ENCODE assay signal across 13 cellular contexts in genomic region chr9:73022353-73022752, GRCh38.
A peak's percentile ranks its signal among the peaks of the same experiment; 100 is the strongest.
DNase-seq lines count a peak whose midpoint lies in the region; ATAC-seq, FAIRE-seq and TF ChIP-seq lines count a peak whose summit lies in the region.
"Had no signal": no experiment of that assay in that cellular context is flagged by ENCODE, and none has a peak within 500 bp of the region (broad histone marks: within the 10 kb centered on the region; RNA-seq: fewer than 3 reads in every experiment).

No MANE protein-coding gene starts in this region.

- no peak for TF ChIP-seq EP300 in K562 (IDR thresholded peaks at IDR 0.05; ENCODE audit: low read length)
- TF ChIP-seq EP300 in sigmoid colon (IDR thresholded peaks at IDR 0.05), result no peak

- no peak overlapping the region for H3K23ac ChIP-seq in mesenchymal stem cell (ENCODE audit: low read length in 2 of 2)

- no peak overlapping the region for H3K9ac ChIP-seq in K562 (ENCODE audit: insufficient read depth in 1 of 2, low read depth in 2 of 2, low read length in 2 of 2)
- no peak overlapping the region for H3K9ac ChIP-seq in mesenchymal stem cell (ENCODE audit: low read length)

- peaks cover 5% of the 10 kb centered on the region; the same call in 1 of the 3 replicates for H3K36me3 ChIP-seq in K562 (ENCODE audit: control insufficient read depth, insufficient read depth, low read length)
- H3K36me3 ChIP-seq in mesenchymal stem cell (ENCODE audit: control insufficient read depth in 1 of 2, insufficient read depth in 2 of 2, low read depth in 1 of 2, low read length in 2 of 2), result no peaks in the 10 kb centered on the region
- H3K36me3 ChIP-seq in sigmoid colon, result no peaks in the 10 kb centered on the region
- H3K36me3 ChIP-seq: SJCRH30 had no signal

- H3K79me2 ChIP-seq in K562 (ENCODE audit: control insufficient read depth, insufficient read depth, low read length), result no peaks in the 10 kb centered on the region

- in situ Hi-C loops in K562 (cut with MboI), result no loop called here

- H3K79me1 ChIP-seq in mesenchymal stem cell (replicated peaks; ENCODE audit: low read length, poor library complexity, severe bottlenecking), result no peaks in the 10 kb centered on the region

- no peak overlapping the region for H2BK12ac ChIP-seq in mesenchymal stem cell (ENCODE audit: low read length in 2 of 2)

- no peak overlapping the region for H3K18ac ChIP-seq in mesenchymal stem cell (ENCODE audit: low read depth in 1 of 2, low read length in 2 of 2)

- no peak overlapping the region for H2BK120ac ChIP-seq in mesenchymal stem cell (ENCODE audit: low read depth, low read length)

- no peaks in the 10 kb centered on the region for H3K9me1 ChIP-seq in K562 (ENCODE audit: control insufficient read depth, insufficient read depth, low read length)

- H3K4me1 Mint-ChIP-seq in activated T-cell treated with anti-CD3 and anti-CD28 coated beads, Interleukin-2, amount 50 U/mL, for 72 hours (ENCODE audit: low read depth), result peaks cover 9% of the 10 kb centered on the region

- FAIRE-seq in K562 (lab: Jason Lieb, UNC), result no peak

- H3K9me3 Mint-ChIP-seq in activated T-cell treated with anti-CD3 and anti-CD28 coated beads, Interleukin-2, amount 50 U/mL, for 72 hours, result peaks cover 0 to 2% of the 10 kb centered on the region in 2 donors

- no peak for TF ChIP-seq RAD21 in K562 (CRISPR knock-in tag; conservative IDR thresholded peaks at IDR 0.05 in 1 of 2, IDR thresholded peaks at IDR 0.05 in 1 of 2)

- WGBS in K562 (ENCODE audit: insufficient coverage, low coverage, missing lambda C conversion rate), result 53% methylated on average over 2 of the region's 2 CpGs
- no CpG with 5 or more reads among the region's 2 CpGs for WGBS in mesenchymal stem cell
- WGBS in sigmoid colon, 2 donors, result 71 to 74% methylated on average over 2 of the region's 2 CpGs

- H3K4me2 ChIP-seq in K562 (ENCODE audit: insufficient read depth, low read length), result no peak overlapping the region
- no peak overlapping the region for H3K4me2 ChIP-seq in mesenchymal stem cell (ENCODE audit: low read length, poor library complexity, severe bottlenecking)

- H3K36me3 Mint-ChIP-seq in activated T-cell treated with anti-CD3 and anti-CD28 coated beads, Interleukin-2, amount 50 U/mL, for 72 hours (ENCODE audit: insufficient read depth in 2 of 2), result no peaks in the 10 kb centered on the region

- H3K4me3 ChIP-seq in K562, result no peak overlapping the region
- no peak overlapping the region for H3K4me3 ChIP-seq in mesenchymal stem cell (ENCODE audit: insufficient read depth in 1 of 2, low read depth in 1 of 2, low read length in 2 of 2)
- H3K4me3 ChIP-seq in sigmoid colon, result no peak overlapping the region
- H3K4me3 ChIP-seq: SJCRH30 had no signal

- H4K20me1 ChIP-seq in K562 (replicated peaks; ENCODE audit: control insufficient read depth, insufficient read depth, low read length), result no peaks in the 10 kb centered on the region

- POLR2A ChIA-PET in K562 (lab: Yijun Ruan, JAX), result no interaction called here

- TF ChIP-seq POLR2A in K562 (conservative IDR thresholded peaks at IDR 0.05) (no peak), sigmoid colon (IDR thresholded peaks at IDR 0.05) (no peak)

- H3K27ac Mint-ChIP-seq in activated T-cell treated with anti-CD3 and anti-CD28 coated beads, Interleukin-2, amount 50 U/mL, for 72 hours, result peak overlapping the region; percentile 34
- H3K27ac Mint-ChIP-seq: B cell had no signal

- no peak overlapping the region for H2AK5ac ChIP-seq in mesenchymal stem cell (ENCODE audit: low read length, severe bottlenecking)

- no peak overlapping the region for H3K4me3 Mint-ChIP-seq in activated T-cell treated with anti-CD3 and anti-CD28 coated beads, Interleukin-2, amount 50 U/mL, for 72 hours
- H3K4me3 Mint-ChIP-seq: B cell had no signal

- H2AFZ ChIP-seq in K562 (ENCODE audit: low read depth, low read length) (no peak overlapping the region), mesenchymal stem cell (ENCODE audit: low read depth, low read length) (no peak overlapping the region)

- no peak overlapping the region for H4K91ac ChIP-seq in mesenchymal stem cell (ENCODE audit: low read length)

- H3K4ac ChIP-seq in mesenchymal stem cell (ENCODE audit: low read depth in 1 of 2, low read length in 2 of 2), result no peak overlapping the region

- no peak for ATAC-seq in activated T-cell treated with anti-CD3 and anti-CD28 coated beads, Interleukin-2, amount 50 U/mL, for 72 hours (replicated peaks in 1 of 2)
- ATAC-seq in K562 (no peak), GM18858 (IDR thresholded peaks at IDR 0.05; ENCODE audit: unreplicated experiment) (no peak), GM21526 (IDR thresholded peaks at IDR 0.05; ENCODE audit: low FRiP score, unreplicated experiment) (no peak), esophagus mucosa (no peak)

- no peaks in the 10 kb centered on the region for H3K27me3 ChIP-seq in K562 (ENCODE audit: control insufficient read depth in 2 of 2, insufficient read depth in 2 of 2, low read length in 2 of 2)
- no peaks in the 10 kb centered on the region for H3K27me3 ChIP-seq in mesenchymal stem cell (ENCODE audit: control insufficient read depth in 1 of 2, insufficient read depth in 1 of 2, low read length in 2 of 2)
- no peaks in the 10 kb centered on the region for H3K27me3 ChIP-seq in sigmoid colon
- H3K27me3 ChIP-seq: SJCRH30 had no signal

- DNase-seq in activated T-cell treated with anti-CD3 and anti-CD28 coated beads, Interleukin-2, amount 50 U/mL, for 72 hours, result no peak
- DNase-seq in activated T-cell treated with anti-CD3 and anti-CD28 coated beads for 4 hours (no peak), K562 (ENCODE audit: extremely low read depth in 1 of 4, low spot score in 3 of 4) (no peak), mesenchymal stem cell (peak; percentile 24), sigmoid colon (no peak)
- DNase-seq: DMS 273 treated with DMSO at 0.1 percent for 48 hours had no signal

- no TSS peak for BruUV-seq in K562 (replicated peaks; lab: Mats Ljungman, UMichigan)

- no peak overlapping the region for H2BK15ac ChIP-seq in mesenchymal stem cell (ENCODE audit: low read depth, poor library complexity, severe bottlenecking)

- TF ChIP-seq CTCF in K562 (IDR thresholded peaks at IDR 0.05 in 2 of 3, conservative IDR thresholded peaks at IDR 0.05 in 1 of 3; ENCODE audit: insufficient read depth in 2 of 3, low read depth in 1 of 3, low read length in 3 of 3) (no peak), sigmoid colon (IDR thresholded peaks at IDR 0.05) (no peak)

- peak overlapping the region; percentile 74; the same call in 1 of the 3 replicates for H3K27ac ChIP-seq in K562 (ENCODE audit: extremely low read depth, low read depth, low read length)
- H3K27ac ChIP-seq in mesenchymal stem cell (ENCODE audit: low read length, poor library complexity, severe bottlenecking), result no peak overlapping the region
- peak overlapping the region in 2 of 4 donors; percentile 42 to 61 for H3K27ac ChIP-seq in sigmoid colon
- H3K27ac ChIP-seq: 22Rv1, RWPE1, SJCRH30 had no signal

- H2BK5ac ChIP-seq in mesenchymal stem cell (ENCODE audit: low read depth, low read length, poor library complexity, severe bottlenecking), result no peak overlapping the region

- H4K8ac ChIP-seq in mesenchymal stem cell (ENCODE audit: low read length), result no peak overlapping the region

- peaks cover 8 to 20% of the 10 kb centered on the region in 2 experiments; a peak in 3 of 5 replicates for H3K4me1 ChIP-seq in K562 (replicated peaks in 1 of 2; ENCODE audit: control insufficient read depth in 2 of 2, insufficient read depth in 2 of 2, low read length in 2 of 2)
- H3K4me1 ChIP-seq in mesenchymal stem cell (ENCODE audit: control insufficient read depth, insufficient read depth, low read depth, low read length), result no peaks in the 10 kb centered on the region
- H3K4me1 ChIP-seq in sigmoid colon, result peaks cover 0 to 18% (median 12%) of the 10 kb centered on the region in 4 donors
- H3K4me1 ChIP-seq: SJCRH30 had no signal

- intact Hi-C loops in K562 (cut with micrococcal nuclease) (loop anchor here (2.0 to 5.0 kb wide), 3 partner anchors 70 to 160 kb away; partner anchors contain the start of gene ALDH1A1), sigmoid colon (cut with DNase I) (loop anchor here (2.0 to 5.0 kb wide), 3 partner anchors 60 to 150 kb away; partner anchors contain the start of gene ALDH1A1)

- peaks cover 24% of the 10 kb centered on the region for H3K27me3 Mint-ChIP-seq in activated T-cell treated with anti-CD3 and anti-CD28 coated beads, Interleukin-2, amount 50 U/mL, for 72 hours (ENCODE audit: low read depth)
- H3K27me3 Mint-ChIP-seq: B cell had no signal

- H3K9me3 ChIP-seq in K562 (replicated peaks; ENCODE audit: control insufficient read depth, insufficient read depth, low read depth, low read length) (0 out of 2 replicates have a peak, but pooled peaks cover 6% of the 10 kb centered on the region), mesenchymal stem cell (ENCODE audit: control insufficient read depth, low read length) (peaks cover 14% of the 10 kb centered on the region), sigmoid colon (no peaks in the 10 kb centered on the region)
- H3K9me3 ChIP-seq: SJCRH30 had no signal

- no peak overlapping the region for H3K14ac ChIP-seq in mesenchymal stem cell (ENCODE audit: low read length in 2 of 2)

- CTCF ChIA-PET in K562 (lab: Yijun Ruan, JAX; ENCODE audit: low intra/inter-chr PET ratio), result no interaction called here

TF ChIP-seq in K562, 482 proteins besides CTCF, POLR2A, EP300 and RAD21:
- no peak for TF ChIP-seq SMARCC2 (IDR thresholded peaks at IDR 0.05; ENCODE audit: low read depth)
- no peak for TF ChIP-seq E2F6 (IDR thresholded peaks at IDR 0.05; ENCODE audit: borderline replicate concordance in 1 of 2, extremely low read depth in 1 of 2, insufficient read depth in 1 of 2, insufficient read length in 1 of 2, low read depth in 1 of 2, low read length in 1 of 2, poor library complexity in 1 of 2, severe bottlenecking in 1 of 2)
- no peak for TF ChIP-seq MTF1 (CRISPR knock-in tag; IDR thresholded peaks at IDR 0.05; ENCODE audit: borderline replicate concordance)
- no peak for TF ChIP-seq HDAC2 (IDR thresholded peaks at IDR 0.05)
- no peak for TF ChIP-seq CEBPB (tag; IDR thresholded peaks at IDR 0.05)
- no peak for TF ChIP-seq ILF3 (IDR thresholded peaks at IDR 0.05; ENCODE audit: borderline replicate concordance)
- no peak for TF ChIP-seq STAG1 (CRISPR knock-in tag; IDR thresholded peaks at IDR 0.05; ENCODE audit: borderline replicate concordance)
TF ChIP-seq in K562: peak in this region for 0.
